In genomic region chr3:175185903-175186302, GRCh38 we compare ENCODE assay signal across 22 cellular contexts.
"Had no signal": no experiment of that assay in that cellular context is flagged by ENCODE, and none has a peak within 500 bp of the region (broad histone marks: within the 10 kb centered on the region; RNA-seq: fewer than 3 reads in every experiment).

No MANE protein-coding gene starts in this region.

- H3K4me1 ChIP-seq: left ventricle myocardium inferior, pancreas, prostate gland, tibial nerve, uterus had no signal

- H3K27ac ChIP-seq: left ventricle myocardium inferior, pancreas, prostate gland, tibial nerve, uterus had no signal

- DNase-seq: hypothalamus; immature natural killer cell; islet precursor cell; left ventricle myocardium inferior; naive thymus-derived CD4-positive, alpha-beta T cell; nucleus accumbens; pancreas; posterior cingulate gyrus; retina; right cardiac atrium; small intestine; stimulated activated CD4-positive, alpha-beta T cell treated with anti-CD3 and anti-CD28 coated beads, Interleukin-1b, Interleukin-23, amount 100 ng/mL, for 48 hours; stimulated activated CD4-positive, alpha-beta T cell treated with anti-CD3 and anti-CD28 coated beads, Interleukin-2, amount 100 ng/mL, for 48 hours; stimulated activated CD4-positive, alpha-beta T cell treated with anti-CD3 and anti-CD28 coated beads, Interleukin-4, amount 100 ng/mL, for 4 hours; stimulated activated CD8-positive, alpha-beta memory T cell treated with anti-CD3 and anti-CD28 coated beads, Interleukin-4, amount 100 ng/mL, for 48 hours; stimulated activated naive CD4-positive, alpha-beta T cell treated with Interleukin-2 at 50 U/mL for 16 hours; stimulated activated naive CD8-positive, alpha-beta T cell treated with anti-CD3 and anti-CD28 coated beads, Interleukin-15, amount 100 ng/mL, for 72 hours; substantia nigra; uterus had no signal

- H3K9me3 ChIP-seq: pancreas, prostate gland, tibial nerve, uterus had no signal

- H3K4me3 ChIP-seq: left ventricle myocardium inferior, lung, pancreas, prostate gland, tibial nerve, uterus had no signal

- H3K27me3 ChIP-seq: pancreas, tibial nerve, uterus had no signal

- H3K36me3 ChIP-seq: left ventricle myocardium inferior, pancreas, prostate gland, tibial nerve, uterus had no signal
